ENCODE assay signal across 1 cellular context in genomic region chr7:73522081-73522818, GRCh38.
TF ChIP-seq lines count a peak whose summit lies in the region.

BAZ1B (minus strand) TSS chr7:73522293; CDS start chr7:73521933, 360 bp downstream.

TF ChIP-seq in SK-N-SH, 30 proteins besides CTCF, POLR2A, EP300 and RAD21 (continued from another document):
- TF ChIP-seq REST (IDR thresholded peaks at IDR 0.05; ENCODE audit: low read depth, low read length) (0 out of 2 replicates have a peak, but pooled peaks have one; percentile 8), FOXM1 (IDR thresholded peaks at IDR 0.05; ENCODE audit: low read depth) (0 out of 2 replicates have a peak, but pooled peaks have one; percentile 15), RFX5 (IDR thresholded peaks at IDR 0.05; ENCODE audit: low read length) (no peak), SMC3 (IDR thresholded peaks at IDR 0.05; ENCODE audit: low read depth, low read length) (no peak), USF2 (IDR thresholded peaks at IDR 0.05; ENCODE audit: borderline replicate concordance, low read depth, low read length) (no peak)
